13 cellular contexts compared by ENCODE assay signal in genomic region chr15:57685316-57685715, GRCh38.
"Had no signal": no experiment of that assay in that cellular context is flagged by ENCODE, and none has a peak within 500 bp of the region (broad histone marks: within the 10 kb centered on the region; RNA-seq: fewer than 3 reads in every experiment).

No MANE protein-coding gene starts in this region.

- DNase-seq: activated CD4-positive, CD25-positive, alpha-beta regulatory T cell; activated CD8-positive, alpha-beta memory T cell treated with anti-CD3 and anti-CD28 coated beads, Interleukin-2, amount 50 U/mL, for 4 hours; activated CD8-positive, alpha-beta T cell treated with anti-CD3 and anti-CD28 coated beads, Interleukin-2, amount 10 ng/mL, durations not matched to agents 7 days and 5 days; activated effector memory CD4-positive, alpha-beta T cell treated with anti-CD3 and anti-CD28 coated beads, Interleukin-2, amount 50 U/mL, for 16 hours; activated T-cell treated with anti-CD3 and anti-CD28 coated beads, Interleukin-2, amount 50 U/mL, for 48 hours; effector CD8-positive, alpha-beta T cell; natural killer cell; psoas muscle; sigmoid colon; stimulated activated CD4-positive, alpha-beta T cell treated with anti-CD3 and anti-CD28 coated beads, Interleukin-1b, Interleukin-23, amount 100 ng/mL, for 48 hours; SW 1271 had no signal

- H3K9me3 ChIP-seq: adrenal gland, psoas muscle, sigmoid colon had no signal

- H3K4me1 ChIP-seq: psoas muscle had no signal

- H3K27ac ChIP-seq: psoas muscle had no signal

- H3K4me3 ChIP-seq: adrenal gland, psoas muscle, sigmoid colon had no signal

- H3K27me3 ChIP-seq: adrenal gland, sigmoid colon had no signal

- H3K36me3 ChIP-seq: adrenal gland, sigmoid colon had no signal

- ATAC-seq: activated CD8-positive, alpha-beta T cell treated with anti-CD3 and anti-CD28 coated beads, Interleukin-2, amount 10 ng/mL, durations not matched to agents 7 days and 5 days; left lobe of liver; natural killer cell; psoas muscle had no signal
